In the genomic region with DNA sequence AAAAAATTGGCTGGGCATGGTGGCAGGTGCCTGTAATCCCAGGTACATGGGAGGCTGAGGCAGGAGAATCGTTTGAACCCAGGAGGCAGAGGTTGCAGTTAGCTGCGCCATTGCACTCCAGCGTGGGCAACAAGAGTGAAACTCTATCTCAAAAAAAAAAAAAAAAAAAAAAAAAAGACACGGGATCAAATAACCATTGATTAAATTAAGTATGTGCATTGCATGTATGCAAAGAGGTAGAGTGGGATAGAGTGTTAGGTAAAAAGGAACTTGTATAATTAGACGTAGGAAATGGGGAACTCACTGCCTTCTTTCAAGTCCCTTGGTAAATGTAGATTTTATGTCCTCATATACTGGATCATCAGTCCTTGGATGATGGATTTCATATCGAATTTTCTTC, we compare ENCODE assay signal across 13 cellular contexts. TPM values are rescaled to one million over a fixed set of nuclear protein-coding genes. Genes with fewer than 3 reads are reported as not detected.
A peak's percentile ranks its signal among the peaks of the same experiment; 100 is the strongest.
DNase-seq lines count a peak whose midpoint lies in the region; ATAC-seq and TF ChIP-seq lines count a peak whose summit lies in the region.
"Had no signal": no experiment of that assay in that cellular context is flagged by ENCODE, and none has a peak within 500 bp of the region (broad histone marks: within the 10 kb centered on the region; RNA-seq: fewer than 3 reads in every experiment).

No MANE protein-coding gene starts in this region.

- no peak overlapping the region for H3K27ac ChIP-seq in CD8-positive, alpha-beta T cell (ENCODE audit: low read depth, low read length)
- no peak overlapping the region for H3K27ac ChIP-seq in trophoblast cell (ENCODE audit: low read depth, low read length)
- H3K27ac ChIP-seq: parathyroid adenoma, Peyer's patch had no signal

- CTCF ChIA-PET in CD8-positive, alpha-beta T cell (lab: Charles Lee): interaction anchor here (1.2 to 1.8 kb wide), 2 partner anchors 9 to 15 kb away, joined by 4 read pairs; no protein-coding TSS in a partner anchor

- H2BK5ac ChIP-seq in trophoblast cell (ENCODE audit: low read depth, low read length, poor library complexity): no peak overlapping the region

- H4K12ac ChIP-seq in trophoblast cell (ENCODE audit: low read depth, low read length): no peak overlapping the region

- H4K8ac ChIP-seq in trophoblast cell (ENCODE audit: low read depth, low read length): no peak overlapping the region

- no peak overlapping the region for H3K4me3 ChIP-seq in CD8-positive, alpha-beta T cell (ENCODE audit: low read depth, low read length)
- H3K4me3 ChIP-seq in NB4 (ENCODE audit: low read depth, low read length) (no peak overlapping the region), trophoblast cell (ENCODE audit: low read depth, low read length) (no peak overlapping the region)
- H3K4me3 ChIP-seq: Peyer's patch had no signal

- H3K4me1 ChIP-seq in CD8-positive, alpha-beta T cell (ENCODE audit: insufficient read depth, low read length): peaks cover 31% of the 10 kb centered on the region
- no peaks in the 10 kb centered on the region for H3K4me1 ChIP-seq in trophoblast cell (ENCODE audit: control insufficient read depth in 1 of 2, insufficient read depth in 2 of 2, low read length in 2 of 2)

- TF ChIP-seq CTCF in CD8-positive, alpha-beta T cell (IDR thresholded peaks at IDR 0.05): no peak
- TF ChIP-seq CTCF in NB4 (IDR thresholded peaks at IDR 0.05; ENCODE audit: low read depth, low read length): no peak
- no peak for TF ChIP-seq CTCF in chondrocyte (IDR thresholded peaks at IDR 0.05)

- intact Hi-C loops in CD8-positive, alpha-beta T cell (cut with DNase I, micrococcal nuclease): no loop called here

- H3K27me3 Mint-ChIP-seq in CD8-positive, alpha-beta T cell (ENCODE audit: low read depth): no peaks in the 10 kb centered on the region
- H3K27me3 Mint-ChIP-seq in chondrocyte (ENCODE audit: low read depth): no peaks in the 10 kb centered on the region

- H3K4ac ChIP-seq in trophoblast cell (ENCODE audit: low read depth, low read length): peak overlapping the region; percentile 94

- H3K18ac ChIP-seq in trophoblast cell (ENCODE audit: low read length): no peak overlapping the region

- no peak overlapping the region for H2AK5ac ChIP-seq in trophoblast cell (ENCODE audit: low read length)

- H3K27ac Mint-ChIP-seq in CD8-positive, alpha-beta T cell: no peak overlapping the region
- H3K27ac Mint-ChIP-seq in chondrocyte (ENCODE audit: unreplicated experiment): peak overlapping the region; percentile 87

- H2BK120ac ChIP-seq in trophoblast cell (ENCODE audit: insufficient read depth, low read length, poor library complexity): no peak overlapping the region

- no peak for ATAC-seq in CD8-positive, alpha-beta T cell
- ATAC-seq in GM21717 (IDR thresholded peaks at IDR 0.05; ENCODE audit: unreplicated experiment): no peak
- ATAC-seq: activated CD4-positive, CD25-positive, alpha-beta regulatory T cell treated with anti-CD3 and anti-CD28 coated beads, Interleukin-2, amount 50 U/mL, for 24 hours had no signal

- WGBS in trophoblast cell (ENCODE audit: extremely low coverage, insufficient coverage, insufficient read length): no CpG with 5 or more reads among the region's 6 CpGs

- no peak overlapping the region for H2AFZ ChIP-seq in trophoblast cell (ENCODE audit: insufficient read depth, low read length, poor library complexity)
- H2AFZ ChIP-seq: parathyroid adenoma had no signal

- H3K27me3 ChIP-seq in CD8-positive, alpha-beta T cell (ENCODE audit: insufficient read depth, low read length): no peaks in the 10 kb centered on the region
- H3K27me3 ChIP-seq in trophoblast cell (ENCODE audit: insufficient read depth, low read length): no peaks in the 10 kb centered on the region
- H3K27me3 ChIP-seq: Peyer's patch had no signal

- POLR2A ChIA-PET in CD8-positive, alpha-beta T cell (lab: Charles Lee): interaction anchor here (1.6 kb wide), 1 partner anchor 19 kb away, joined by 4 read pairs; no protein-coding TSS in a partner anchor

- H3K14ac ChIP-seq in trophoblast cell (ENCODE audit: low read length): no peak overlapping the region

- no peak overlapping the region for H3K4me2 ChIP-seq in trophoblast cell (ENCODE audit: low read length)

- no peaks in the 10 kb centered on the region for H3K36me3 ChIP-seq in CD8-positive, alpha-beta T cell (ENCODE audit: insufficient read depth, low read length)
- H3K36me3 ChIP-seq in trophoblast cell (ENCODE audit: control insufficient read depth in 1 of 2, insufficient read depth in 2 of 2, low read length in 2 of 2): peaks cover 6 to 12% of the 10 kb centered on the region in 2 experiments
- H3K36me3 ChIP-seq: Peyer's patch had no signal

- H2BK12ac ChIP-seq in trophoblast cell (ENCODE audit: low read length): no peak overlapping the region

- no peak overlapping the region for H4K91ac ChIP-seq in trophoblast cell (ENCODE audit: low read depth, low read length)

- DNase-seq in CD8-positive, alpha-beta T cell: no peak
- DNase-seq in NB4 (ENCODE audit: low read depth) (peak; percentile 52), chondrocyte (ENCODE audit: low spot score) (no peak), trophoblast cell (no peak), islet precursor cell (no peak), HuH-7 (ENCODE audit: low spot score) (no peak), T-helper 9 cell (no peak)
- DNase-seq: Caco-2; Peyer's patch; stimulated activated CD4-positive, alpha-beta T cell treated with anti-CD3 and anti-CD28 coated beads, Interleukin-4, amount 100 ng/mL, for 4 hours had no signal

- peaks cover 11% of the 10 kb centered on the region for H3K79me2 ChIP-seq in trophoblast cell (ENCODE audit: control insufficient read depth, insufficient read depth, low read length, poor library complexity)

- no peaks in the 10 kb centered on the region for H3K9me3 Mint-ChIP-seq in CD8-positive, alpha-beta T cell
- no peaks in the 10 kb centered on the region for H3K9me3 Mint-ChIP-seq in chondrocyte (ENCODE audit: low read depth)

- peak overlapping the region; percentile 39 for H3K4me3 Mint-ChIP-seq in CD8-positive, alpha-beta T cell
- peak overlapping the region; percentile 33 for H3K4me3 Mint-ChIP-seq in chondrocyte (ENCODE audit: unreplicated experiment)

- H3K23ac ChIP-seq in trophoblast cell (ENCODE audit: low read length): no peak overlapping the region

- H3K79me1 ChIP-seq in trophoblast cell (ENCODE audit: low read length): no peaks in the 10 kb centered on the region

- no peak for TF ChIP-seq POLR2A in NB4 (IDR thresholded peaks at IDR 0.05; ENCODE audit: extremely low read depth, insufficient read length)

- H3K9ac ChIP-seq in trophoblast cell (ENCODE audit: low read length): no peak overlapping the region
- H3K9ac ChIP-seq: parathyroid adenoma had no signal

- no peaks in the 10 kb centered on the region for H3K9me3 ChIP-seq in CD8-positive, alpha-beta T cell (ENCODE audit: low read length)
- no peaks in the 10 kb centered on the region for H3K9me3 ChIP-seq in trophoblast cell (ENCODE audit: insufficient read depth, low read depth, low read length)
- H3K9me3 ChIP-seq: Caco-2, Peyer's patch had no signal

- no peaks in the 10 kb centered on the region for H3K36me3 Mint-ChIP-seq in CD8-positive, alpha-beta T cell
- peaks cover 3% of the 10 kb centered on the region for H3K36me3 Mint-ChIP-seq in chondrocyte (ENCODE audit: low read depth)

- H3K4me1 Mint-ChIP-seq in CD8-positive, alpha-beta T cell (ENCODE audit: low read depth): peaks cover 39% of the 10 kb centered on the region
- peaks cover 86% of the 10 kb centered on the region for H3K4me1 Mint-ChIP-seq in chondrocyte (ENCODE audit: low read depth)

RNA-seq across cellular contexts. Expression of gene VCL, which starts 13.1 kb away (rescaled TPM):
- total RNA-seq in CD8-positive, alpha-beta T cell: 1 to 10 TPM; 6.6 to 9.4 TPM
- total RNA-seq in chondrocyte: 429 to 498 TPM (median 485 TPM) in 3 replicates
- polyA plus RNA-seq in trophoblast cell (2013): 100 and 103 TPM in 2 replicates

Comparison
In these comparisons a context has a peak if more than half of its experiments do, and no peak if none do; other contexts are left out.
1. RNA of gene VCL, which starts 13.1 kb away (total RNA-seq): 429 to 498 TPM in chondrocyte; 6.6 to 9.4 TPM in CD8-positive, alpha-beta T cell; every median in the first group is over 10 times any median in the second.